19 cellular contexts compared by ENCODE assay signal in the genomic region with DNA sequence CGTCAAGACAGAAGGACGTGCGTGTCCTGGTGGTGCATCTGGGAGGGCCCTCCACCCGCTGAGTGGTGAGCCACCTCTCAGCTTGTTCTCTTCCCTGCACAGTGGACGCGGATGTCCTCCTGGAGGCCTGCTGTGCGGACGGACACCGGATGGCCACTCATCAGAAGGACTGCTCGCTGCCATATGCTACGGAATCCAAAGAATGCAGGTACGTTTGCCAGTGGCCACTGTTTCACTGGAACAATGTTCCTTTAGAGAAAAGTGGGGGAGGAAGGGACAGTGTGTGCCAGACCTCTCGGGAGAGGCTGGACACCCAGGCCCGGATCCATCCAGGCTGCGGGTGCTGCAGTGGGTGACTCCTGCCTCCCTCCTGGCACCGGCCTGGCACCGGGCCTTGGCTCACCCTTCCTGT. TPM values are rescaled to one million over a fixed set of nuclear protein-coding genes. Genes with fewer than 3 reads are reported as not detected.
DNase-seq lines count a peak whose midpoint lies in the region; ATAC-seq and TF ChIP-seq lines count a peak whose summit lies in the region.
"Had no signal": no experiment of that assay in that cellular context is flagged by ENCODE, and none has a peak within 500 bp of the region (broad histone marks: within the 10 kb centered on the region; RNA-seq: fewer than 3 reads in every experiment).

No MANE protein-coding gene starts in this region.

- H3K9me1 ChIP-seq in IMR-90 (ENCODE audit: insufficient read depth, low read length): peaks cover 25% of the 10 kb centered on the region

- TF ChIP-seq RAD21 in IMR-90 (IDR thresholded peaks at IDR 0.05; ENCODE audit: low read length): no peak

- TF ChIP-seq CTCF in IMR-90 (conservative IDR thresholded peaks at IDR 0.05; ENCODE audit: low read depth, low read length) (no peak), left lung (IDR thresholded peaks at IDR 0.05) (no peak), type B pancreatic cell (conservative IDR thresholded peaks at IDR 0.05) (no peak), progenitor cell of endocrine pancreas (IDR thresholded peaks at IDR 0.05; ENCODE audit: unreplicated experiment) (no peak), omental fat pad (IDR thresholded peaks at IDR 0.05) (no peak)

- dilution Hi-C loops in IMR-90 (cut with HindIII; ENCODE audit: low sequenced_read_pairs, unreplicated experiment): no loop called here

- H3K4me1 Mint-ChIP-seq in type B pancreatic cell (ENCODE audit: unreplicated experiment) (peaks cover 31% of the 10 kb centered on the region), progenitor cell of endocrine pancreas (ENCODE audit: low read depth) (peaks cover 10% of the 10 kb centered on the region)

- no peak overlapping the region for H3K9ac ChIP-seq in IMR-90 (ENCODE audit: low read depth, low read length)

- no peaks in the 10 kb centered on the region for H3K9me3 ChIP-seq in IMR-90 (ENCODE audit: control insufficient read depth, insufficient read depth, low read length)
- H3K9me3 ChIP-seq in left lung: no peaks in the 10 kb centered on the region
- H3K9me3 ChIP-seq: esophagus squamous epithelium had no signal

- H2AFZ ChIP-seq in IMR-90 (replicated peaks; ENCODE audit: low read length, poor library complexity): no peak overlapping the region

- H4K8ac ChIP-seq in IMR-90 (ENCODE audit: low read depth in 2 of 2, low read length in 2 of 2): no peak overlapping the region

- no peak overlapping the region; the same call in 2 of the 3 replicates for H2BK15ac ChIP-seq in IMR-90 (ENCODE audit: low read depth, low read length)

- H4K20me1 ChIP-seq in IMR-90 (ENCODE audit: insufficient read depth, low read length): peaks cover 42% of the 10 kb centered on the region

- H3K27ac Mint-ChIP-seq in type B pancreatic cell: peak overlapping the region; percentile 34
- no peak overlapping the region for H3K27ac Mint-ChIP-seq in progenitor cell of endocrine pancreas

- H2AK5ac ChIP-seq in IMR-90 (ENCODE audit: low read depth, low read length): 0 out of 2 replicates have a peak overlapping the region, but pooled peaks have one; percentile 24

- no peak overlapping the region for H4K5ac ChIP-seq in IMR-90 (ENCODE audit: low read depth, low read length)

- H3K14ac ChIP-seq in IMR-90 (replicated peaks; ENCODE audit: low read depth, low read length): no peak overlapping the region; the same call in 1 of the 2 replicates

- intact Hi-C loops in IMR-90 (cut with micrococcal nuclease): no loop called here
- intact Hi-C loops in left lung (cut with DNase I): no loop called here

- H3K4ac ChIP-seq in IMR-90 (ENCODE audit: low read depth, low read length): peak overlapping the region; percentile 5; the same call in 1 of the 2 replicates

- no peak overlapping the region for H2AK9ac ChIP-seq in IMR-90 (replicated peaks; ENCODE audit: low read depth, low read length, poor library complexity)

- ATAC-seq in IMR-90 (ENCODE audit: low read depth): no peak
- ATAC-seq in left lung: peak; percentile 55
- no peak for ATAC-seq in omental fat pad (ENCODE audit: low FRiP score)
- ATAC-seq in HG03342 (IDR thresholded peaks at IDR 0.05; ENCODE audit: unreplicated experiment): no peak
- ATAC-seq: left colon, sciatic nerve had no signal

- H3K4me2 ChIP-seq in IMR-90 (ENCODE audit: low read depth, low read length): no peak overlapping the region

- H2BK5ac ChIP-seq in IMR-90 (ENCODE audit: low read depth, low read length, poor library complexity, severe bottlenecking): no peak overlapping the region

- peaks cover 9 to 76% of the 10 kb centered on the region in 2 experiments for H3K79me1 ChIP-seq in IMR-90 (ENCODE audit: low read depth in 1 of 2, low read length in 2 of 2)

- H3K27me3 ChIP-seq in IMR-90 (ENCODE audit: control insufficient read depth, insufficient read depth, low read length): no peaks in the 10 kb centered on the region
- H3K27me3 ChIP-seq in left lung: peaks cover 0 to 17% of the 10 kb centered on the region in 2 donors
- H3K27me3 ChIP-seq: esophagus squamous epithelium had no signal

- CTCF ChIA-PET in IMR-90 (lab: Yijun Ruan, JAX): no interaction called here

- no peak overlapping the region for H3K56ac ChIP-seq in IMR-90 (ENCODE audit: extremely low read depth, insufficient read depth, low read length)

- no peak overlapping the region for H2BK120ac ChIP-seq in IMR-90 (ENCODE audit: low read depth, low read length)

- WGBS in IMR-90 (ENCODE audit: extremely low coverage in 2 of 2, insufficient read length in 1 of 2), 2 experiments: 84% methylated on average over 4 of the region's 17 CpGs; no CpG with 5 or more reads in 1 of the 2 experiments

- H3K27me3 Mint-ChIP-seq in type B pancreatic cell (no peaks in the 10 kb centered on the region), progenitor cell of endocrine pancreas (no peaks in the 10 kb centered on the region)

- no peak overlapping the region for H3K4me3 ChIP-seq in IMR-90 (ENCODE audit: insufficient read depth, low read depth, low read length)
- H3K4me3 ChIP-seq in left lung: no peak overlapping the region
- H3K4me3 ChIP-seq: dorsolateral prefrontal cortex, esophagus squamous epithelium had no signal

- no peak overlapping the region for H2BK20ac ChIP-seq in IMR-90 (ENCODE audit: low read depth, low read length)

- POLR2A ChIA-PET in IMR-90 (lab: Charles Lee; ENCODE audit: unreplicated experiment): no interaction called here

- H3K18ac ChIP-seq in IMR-90 (ENCODE audit: low read depth, low read length): no peak overlapping the region

- H4K91ac ChIP-seq in IMR-90 (ENCODE audit: insufficient read depth, low read depth, low read length): no peak overlapping the region

- H3K36me3 ChIP-seq in IMR-90 (ENCODE audit: control insufficient read depth, insufficient read depth, low read length) (peaks cover 81% of the 10 kb centered on the region; the same call in 1 of the 2 replicates), left lung (no peaks in the 10 kb centered on the region)

- peaks cover 8% of the 10 kb centered on the region for H3K36me3 Mint-ChIP-seq in type B pancreatic cell
- peaks cover 10% of the 10 kb centered on the region for H3K36me3 Mint-ChIP-seq in progenitor cell of endocrine pancreas (ENCODE audit: insufficient read depth)

- no peak for TF ChIP-seq POLR2A in IMR-90 (IDR thresholded peaks at IDR 0.05; ENCODE audit: low read depth, low read length)

- BruUV-seq in IMR-90 (replicated peaks; lab: Mats Ljungman, UMichigan): no TSS peak

- H3K4me1 ChIP-seq in IMR-90 (ENCODE audit: control insufficient read depth, insufficient read depth, low read length): peaks cover 21% of the 10 kb centered on the region
- peaks cover 0 to 10% of the 10 kb centered on the region in 2 donors for H3K4me1 ChIP-seq in left lung

- H3K23ac ChIP-seq in IMR-90 (ENCODE audit: low read depth, low read length): no peak overlapping the region

- DNase-seq in IMR-90 (no peak), astrocyte of the hippocampus (ENCODE audit: low read depth, low spot score) (peak; percentile 88), left lung (no peak), type B pancreatic cell (ENCODE audit: extremely low spot score, unreplicated experiment) (no peak), progenitor cell of endocrine pancreas (ENCODE audit: low spot score, unreplicated experiment) (no peak), omental fat pad (ENCODE audit: low spot score) (no peak)
- DNase-seq: activated effector memory CD4-positive, alpha-beta T cell treated with Interleukin-2 at 50 U/mL for 16 hours; aorta; DND-41; dorsolateral prefrontal cortex; esophagus squamous epithelium; hippocampal formation; left colon; NCI-H2227 treated with DMSO at 0.1 percent for 48 hours; stimulated activated CD4-positive, alpha-beta T cell treated with anti-CD3 and anti-CD28 coated beads, Interleukin-4, amount 100 ng/mL, for 24 hours had no signal

- H3K9me3 Mint-ChIP-seq in type B pancreatic cell (no peaks in the 10 kb centered on the region), progenitor cell of endocrine pancreas (ENCODE audit: low read depth) (no peaks in the 10 kb centered on the region)
- H3K9me3 Mint-ChIP-seq: nephron had no signal

- in situ Hi-C loops in IMR-90 (cut with MboI; ENCODE audit: low sequenced_read_pairs): no loop called here

- no peak overlapping the region for H3K27ac ChIP-seq in IMR-90 (ENCODE audit: insufficient read depth, low read length)
- no peak overlapping the region for H3K27ac ChIP-seq in left lung
- H3K27ac ChIP-seq: dorsolateral prefrontal cortex, VCaP had no signal

- H3K4me3 Mint-ChIP-seq in type B pancreatic cell (no peak overlapping the region), progenitor cell of endocrine pancreas (ENCODE audit: low read depth) (no peak overlapping the region)
- H3K4me3 Mint-ChIP-seq: nephron had no signal

TF ChIP-seq in IMR-90, 13 proteins besides CTCF, POLR2A, EP300 and RAD21 (continues in another document):
- TF ChIP-seq CHD1 (IDR thresholded peaks at IDR 0.05; ENCODE audit: low read depth, low read length) (no peak), BHLHE40 (IDR thresholded peaks at IDR 0.05; ENCODE audit: low read depth, low read length) (no peak), RFX5 (IDR thresholded peaks at IDR 0.05; ENCODE audit: low read depth, low read length) (no peak), NFE2L2 (IDR thresholded peaks at IDR 0.05; ENCODE audit: low read depth, low read length) (no peak), MAFK (IDR thresholded peaks at IDR 0.05; ENCODE audit: low read depth, low read length) (no peak), FOS (IDR thresholded peaks at IDR 0.05; ENCODE audit: low read depth, low read length) (no peak), SMC3 (IDR thresholded peaks at IDR 0.05; ENCODE audit: low read depth, low read length) (no peak), CEBPB (IDR thresholded peaks at IDR 0.05; ENCODE audit: low read depth, low read length) (no peak), RCOR1 (IDR thresholded peaks at IDR 0.05; ENCODE audit: insufficient replicate concordance, low read length) (no peak)
- TF ChIP-seq, protein P1, sequence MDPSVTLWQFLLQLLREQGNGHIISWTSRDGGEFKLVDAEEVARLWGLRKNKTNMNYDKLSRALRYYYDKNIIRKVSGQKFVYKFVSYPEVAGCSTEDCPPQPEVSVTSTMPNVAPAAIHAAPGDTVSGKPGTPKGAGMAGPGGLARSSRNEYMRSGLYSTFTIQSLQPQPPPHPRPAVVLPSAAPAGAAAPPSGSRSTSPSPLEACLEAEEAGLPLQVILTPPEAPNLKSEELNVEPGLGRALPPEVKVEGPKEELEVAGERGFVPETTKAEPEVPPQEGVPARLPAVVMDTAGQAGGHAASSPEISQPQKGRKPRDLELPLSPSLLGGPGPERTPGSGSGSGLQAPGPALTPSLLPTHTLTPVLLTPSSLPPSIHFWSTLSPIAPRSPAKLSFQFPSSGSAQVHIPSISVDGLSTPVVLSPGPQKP (IDR thresholded peaks at IDR 0.05; ENCODE audit: borderline replicate concordance, low read depth, low read length): no peak

RNA-seq across cellular contexts. Expression of a gene that starts 15.9 kb away (rescaled TPM):
- 11.3 and 11.4 TPM in 2 replicates for total RNA-seq in IMR-90 (2012; rRNA removed)
- 80.8 and 87.9 TPM in 2 replicates for polyA plus RNA-seq in IMR-90 (2012; rRNA removed)
- polyA plus RNA-seq in IMR-90 (2012; cell fraction: cytosol; rRNA removed): 107 and 230 TPM in 2 replicates
- 78.8 and 81.4 TPM in 2 replicates for polyA plus RNA-seq in IMR-90 (2012; cell fraction: nucleus; rRNA removed; ENCODE audit: low replicate concordance)
- 100 to 1,000 TPM; 351 to 447 TPM for total RNA-seq in left lung
- 121 and 271 TPM in 2 replicates for total RNA-seq in type B pancreatic cell (ENCODE audit: low replicate concordance)
- total RNA-seq in progenitor cell of endocrine pancreas: 257 and 258 TPM in 2 replicates
- total RNA-seq in omental fat pad: 100 to 1,000 TPM; 131 to 349 (median 293) TPM
